Comparison of ENCODE assay signal across 9 cellular contexts in genomic region chr3:24088782-24089181, GRCh38.
A peak's percentile ranks its signal among the peaks of the same experiment; 100 is the strongest.
DNase-seq lines count a peak whose midpoint lies in the region; ATAC-seq and TF ChIP-seq lines count a peak whose summit lies in the region.
"Had no signal": no experiment of that assay in that cellular context is flagged by ENCODE, and none has a peak within 500 bp of the region (broad histone marks: within the 10 kb centered on the region; RNA-seq: fewer than 3 reads in every experiment).

No MANE protein-coding gene starts in this region.

- H3K4me3 Mint-ChIP-seq in HFFc6 (no peak overlapping the region), Caco-2 (ENCODE audit: unreplicated experiment) (no peak overlapping the region)
- H3K4me3 Mint-ChIP-seq: IgD-negative memory B cell had no signal

- peak; percentile 48 for DNase-seq in HFFc6
- DNase-seq in RPMI7951 (ENCODE audit: low read depth), result peak; percentile 33
- no peak for DNase-seq in left lobe of liver (ENCODE audit: low spot score)
- DNase-seq in lower leg skin (ENCODE audit: low spot score in 2 of 2), result no peak
- no peak for DNase-seq in Caco-2
- no peak for DNase-seq in NCI-H774 (lab: John Stamatoyannopoulos, UW)
- DNase-seq in epidermal melanocyte (ENCODE audit: insufficient read length, low spot score), result no peak

- no peak overlapping the region for H3K4me3 ChIP-seq in lower leg skin (ENCODE audit: low read depth, poor library complexity, severe bottlenecking)
- H3K4me3 ChIP-seq in Caco-2 (ENCODE audit: low read depth, low read length), result no peak overlapping the region

- H3K4me1 ChIP-seq in Caco-2, result no peaks in the 10 kb centered on the region

- H3K9me3 Mint-ChIP-seq in HFFc6 (no peaks in the 10 kb centered on the region), Caco-2 (ENCODE audit: unreplicated experiment) (no peaks in the 10 kb centered on the region)

- CTCF ChIA-PET in Caco-2 (lab: Charles Lee), result no interaction called here

- peak; percentile 94 for ATAC-seq in left lobe of liver

- no peaks in the 10 kb centered on the region for H3K36me3 ChIP-seq in Caco-2 (ENCODE audit: control insufficient read depth, insufficient read depth, low read length)

- intact Hi-C loops in lower leg skin (cut with DNase I; ENCODE audit: low total_unique reads) (no loop called here), Caco-2 (cut with micrococcal nuclease; ENCODE audit: unreplicated experiment) (no loop called here)

- H3K27me3 Mint-ChIP-seq in HFFc6 (ENCODE audit: insufficient read depth), result peaks cover under 1% of the 10 kb centered on the region
- H3K27me3 Mint-ChIP-seq in Caco-2 (ENCODE audit: insufficient read depth, unreplicated experiment), result no peaks in the 10 kb centered on the region

- no peaks in the 10 kb centered on the region for H3K36me3 Mint-ChIP-seq in HFFc6 (ENCODE audit: low read depth)
- H3K36me3 Mint-ChIP-seq in Caco-2 (ENCODE audit: insufficient read depth, unreplicated experiment), result no peaks in the 10 kb centered on the region
- H3K36me3 Mint-ChIP-seq: IgD-negative memory B cell had no signal

- no peak overlapping the region for H3K27ac Mint-ChIP-seq in HFFc6
- H3K27ac Mint-ChIP-seq in Caco-2 (ENCODE audit: unreplicated experiment), result no peak overlapping the region
- H3K27ac Mint-ChIP-seq: IgD-negative memory B cell had no signal

- H3K27me3 ChIP-seq in Caco-2 (replicated peaks; ENCODE audit: control insufficient read depth, insufficient read depth, low read length), result no peaks in the 10 kb centered on the region

- TF ChIP-seq CTCF in GM12874 (IDR thresholded peaks at IDR 0.05; ENCODE audit: insufficient read depth, low read depth, low read length) (peak; percentile 45; the same call in 1 of the 2 replicates), HFFc6 (IDR thresholded peaks at IDR 0.05) (peak; percentile 81), lower leg skin (IDR thresholded peaks at IDR 0.05) (no peak), Caco-2 (IDR thresholded peaks at IDR 0.05; ENCODE audit: insufficient read depth in 1 of 2, low read depth in 1 of 2, low read length in 1 of 2, severe bottlenecking in 1 of 2, unreplicated experiment in 1 of 2) (no peak)

- H3K9me3 ChIP-seq in Caco-2, result peaks cover 4% of the 10 kb centered on the region

- TF ChIP-seq POLR2A in lower leg skin (IDR thresholded peaks at IDR 0.05), result no peak

- POLR2A ChIA-PET in Caco-2 (lab: Charles Lee), result no interaction called here

- no TSS peak for BruUV-seq in Caco-2 (replicated peaks; lab: Mats Ljungman, UMichigan)

- H3K4me1 Mint-ChIP-seq in HFFc6 (ENCODE audit: low read depth) (no peaks in the 10 kb centered on the region; the same call in 1 of the 2 replicates), Caco-2 (ENCODE audit: low read depth, unreplicated experiment) (no peaks in the 10 kb centered on the region)
- H3K4me1 Mint-ChIP-seq: IgD-negative memory B cell had no signal

- 59 to 67% methylated on average over 2 of the region's 2 CpGs for WGBS in lower leg skin, 2 donors

Comparison
In these comparisons a context has a peak if more than half of its experiments do, and no peak if none do; other contexts are left out.
1. CTCF ChIP-seq: peak in GM12874 (single experiment) and HFFc6 (single experiment); none in lower leg skin (0 of 3) and Caco-2 (0 of 2).
2. DNase-seq: peak in HFFc6 (single experiment) and RPMI7951 (single experiment); none in left lobe of liver (single experiment), lower leg skin (0 of 2), Caco-2 (0 of 2), NCI-H774 (single experiment) and epidermal melanocyte (single experiment).